14 cellular contexts compared by ENCODE assay signal in the genomic region with DNA sequence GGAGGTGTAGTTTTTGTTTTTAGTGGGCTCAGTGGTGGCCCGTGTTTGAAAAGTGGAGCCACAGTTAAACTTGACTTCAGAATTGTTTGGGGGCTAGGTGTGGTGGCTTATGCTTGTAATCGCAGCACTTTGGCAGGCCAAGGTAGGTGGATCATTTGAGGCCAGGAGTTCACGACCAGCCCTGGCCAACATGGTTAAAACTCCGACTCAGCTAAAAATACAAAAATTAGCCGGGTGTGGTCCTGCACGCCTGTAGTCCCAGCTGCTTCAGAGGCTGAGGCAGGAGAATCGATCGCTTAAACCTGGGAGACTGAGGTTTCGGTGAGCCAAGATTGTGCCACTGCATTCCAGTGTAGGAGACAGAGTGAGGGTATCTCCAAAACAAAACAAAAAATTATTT. TPM values are rescaled to one million over a fixed set of nuclear protein-coding genes. Genes with fewer than 3 reads are reported as not detected.
DNase-seq lines count a peak whose midpoint lies in the region; ATAC-seq and TF ChIP-seq lines count a peak whose summit lies in the region.
"Had no signal": no experiment of that assay in that cellular context is flagged by ENCODE, and none has a peak within 500 bp of the region (broad histone marks: within the 10 kb centered on the region; RNA-seq: fewer than 3 reads in every experiment).

No MANE protein-coding gene starts in this region.

- ATAC-seq in CD8-positive, alpha-beta T cell = no peak
- no peak for ATAC-seq in natural killer cell treated with Interleukin-12 subunit alpha and Interleukin-12 subunit beta and Interleukin-15 and Interleukin-18, amount 100 ng/mL, for 72 hours
- ATAC-seq: esophagus mucosa had no signal

- no peak overlapping the region for H3K9ac ChIP-seq in KMS-11
- peak overlapping the region; percentile 97 for H3K9ac ChIP-seq in adipocyte (ENCODE audit: low read length)

- H3K9me3 ChIP-seq in CD8-positive, alpha-beta T cell (ENCODE audit: low read length) = no peaks in the 10 kb centered on the region
- H3K9me3 ChIP-seq in adipocyte (ENCODE audit: control insufficient read depth, low read length) = no peaks in the 10 kb centered on the region
- H3K9me3 ChIP-seq: adrenal gland, stomach had no signal

- H3K27me3 Mint-ChIP-seq in CD8-positive, alpha-beta T cell (ENCODE audit: low read depth) = no peaks in the 10 kb centered on the region
- H3K27me3 Mint-ChIP-seq in natural killer cell treated with Interleukin-12 subunit alpha and Interleukin-12 subunit beta and Interleukin-15 and Interleukin-18, amount 100 ng/mL, for 72 hours = no peaks in the 10 kb centered on the region
- H3K27me3 Mint-ChIP-seq: IgD-negative memory B cell had no signal

- POLR2A ChIA-PET in CD8-positive, alpha-beta T cell (lab: Charles Lee) = interaction anchor here (0.5 to 1.6 kb wide), 2 partner anchors 11 to 15 kb away, joined by 5 to 12 read pairs; a partner anchor contains a TSS

- peaks cover 47% of the 10 kb centered on the region for H3K4me1 Mint-ChIP-seq in CD8-positive, alpha-beta T cell (ENCODE audit: low read depth)
- H3K4me1 Mint-ChIP-seq in natural killer cell treated with Interleukin-12 subunit alpha and Interleukin-12 subunit beta and Interleukin-15 and Interleukin-18, amount 100 ng/mL, for 72 hours (ENCODE audit: low read depth in 2 of 2) = peaks cover 20 to 35% of the 10 kb centered on the region in 2 donors

- peaks cover 67% of the 10 kb centered on the region for H3K79me2 ChIP-seq in KMS-11 (ENCODE audit: insufficient read depth, low read depth)

- H3K4me3 Mint-ChIP-seq in CD8-positive, alpha-beta T cell = peak overlapping the region; percentile 70
- peak overlapping the region; percentile 89 for H3K4me3 Mint-ChIP-seq in natural killer cell treated with Interleukin-12 subunit alpha and Interleukin-12 subunit beta and Interleukin-15 and Interleukin-18, amount 100 ng/mL, for 72 hours

- no peaks in the 10 kb centered on the region for H3K27me3 ChIP-seq in CD8-positive, alpha-beta T cell (ENCODE audit: insufficient read depth, low read length)
- H3K27me3 ChIP-seq in KMS-11 (ENCODE audit: insufficient read depth, low read depth) (no peaks in the 10 kb centered on the region), adipocyte (replicated peaks; ENCODE audit: control insufficient read depth, insufficient read depth, low read length) (no peaks in the 10 kb centered on the region)
- H3K27me3 ChIP-seq: adrenal gland, stomach had no signal

- H3K9me3 Mint-ChIP-seq in CD8-positive, alpha-beta T cell = no peaks in the 10 kb centered on the region
- H3K9me3 Mint-ChIP-seq in natural killer cell treated with Interleukin-12 subunit alpha and Interleukin-12 subunit beta and Interleukin-15 and Interleukin-18, amount 100 ng/mL, for 72 hours = no peaks in the 10 kb centered on the region
- H3K9me3 Mint-ChIP-seq: IgD-negative memory B cell had no signal

- H4K20me1 ChIP-seq in KMS-11 (ENCODE audit: insufficient read depth) = no peaks in the 10 kb centered on the region

- CTCF ChIA-PET in CD8-positive, alpha-beta T cell (lab: Charles Lee) = interaction anchor here (1.5 kb wide), 1 partner anchor 11 kb away, joined by 3 read pairs; a partner anchor contains a TSS

- no peak overlapping the region for H2AFZ ChIP-seq in KMS-11 (ENCODE audit: low read depth)

- no peak overlapping the region for H3K4me3 ChIP-seq in CD8-positive, alpha-beta T cell (ENCODE audit: low read depth, low read length)
- no peak overlapping the region for H3K4me3 ChIP-seq in KMS-11 (IDR thresholded peaks at IDR 0.05; ENCODE audit: insufficient read depth, low read depth, low read length)
- peak overlapping the region; percentile 96 for H3K4me3 ChIP-seq in adipocyte (ENCODE audit: low read length)

- TF ChIP-seq CTCF in CD8-positive, alpha-beta T cell (IDR thresholded peaks at IDR 0.05) = no peak
- no peak for TF ChIP-seq CTCF in KMS-11 (conservative IDR thresholded peaks at IDR 0.05; ENCODE audit: low read depth, low read length)

- no peak overlapping the region for H3K27ac ChIP-seq in CD8-positive, alpha-beta T cell (ENCODE audit: low read depth, low read length)
- H3K27ac ChIP-seq in KMS-11 = peak overlapping the region; percentile 9; the same call in 1 of the 2 replicates

- peak overlapping the region; percentile 57 for H3K27ac Mint-ChIP-seq in CD8-positive, alpha-beta T cell
- peak overlapping the region; percentile 74 to 87 for H3K27ac Mint-ChIP-seq in natural killer cell treated with Interleukin-12 subunit alpha and Interleukin-12 subunit beta and Interleukin-15 and Interleukin-18, amount 100 ng/mL, for 72 hours

- no peak for DNase-seq in CD8-positive, alpha-beta T cell
- DNase-seq in adipocyte (ENCODE audit: low read depth) = no peak
- no peak for DNase-seq in natural killer cell treated with Interleukin-12 subunit alpha and Interleukin-12 subunit beta and Interleukin-15 and Interleukin-18, amount 100 ng/mL, for 72 hours (ENCODE audit: low spot score)
- no peak for DNase-seq in NAMALWA (ENCODE audit: low spot score)
- DNase-seq in OCI-M1 (lab: John Stamatoyannopoulos, UW) = no peak
- DNase-seq in OCI-M2 (lab: John Stamatoyannopoulos, UW; ENCODE audit: unreplicated experiment) = no peak
- no peak for DNase-seq in hippocampal formation (lab: John Stamatoyannopoulos, UW)
- DNase-seq: NCI-H82, small intestine, stomach had no signal

- peak overlapping the region; percentile 65 for H3K4me2 ChIP-seq in KMS-11

- intact Hi-C loops in CD8-positive, alpha-beta T cell (cut with DNase I, micrococcal nuclease) = loop anchor here (5.0 kb wide), 6 partner anchors 54 to 686 kb away; a partner anchor contains a TSS

- H3K4me1 ChIP-seq in CD8-positive, alpha-beta T cell (ENCODE audit: insufficient read depth, low read length) = peaks cover 29% of the 10 kb centered on the region
- H3K4me1 ChIP-seq in KMS-11 (ENCODE audit: low read depth, poor library complexity, severe bottlenecking) (peaks cover 46% of the 10 kb centered on the region), adipocyte (ENCODE audit: control insufficient read depth, insufficient read depth, low read length) (peaks cover 22% of the 10 kb centered on the region)

- H3K36me3 Mint-ChIP-seq in CD8-positive, alpha-beta T cell = peaks cover 58% of the 10 kb centered on the region
- peaks cover 38% of the 10 kb centered on the region for H3K36me3 Mint-ChIP-seq in natural killer cell treated with Interleukin-12 subunit alpha and Interleukin-12 subunit beta and Interleukin-15 and Interleukin-18, amount 100 ng/mL, for 72 hours
- H3K36me3 Mint-ChIP-seq: IgD-negative memory B cell had no signal

- H3K36me3 ChIP-seq in CD8-positive, alpha-beta T cell (ENCODE audit: insufficient read depth, low read length) = peaks cover 32% of the 10 kb centered on the region
- H3K36me3 ChIP-seq in KMS-11 (ENCODE audit: insufficient read depth) (peaks cover 36% of the 10 kb centered on the region), adipocyte (ENCODE audit: control insufficient read depth, insufficient read depth, low read length, severe bottlenecking) (peaks cover 54% of the 10 kb centered on the region)

RNA-seq across cellular contexts. Expression of a gene that starts 1.8 kb away (rescaled TPM):
- 10 to 100 TPM; 36.3 to 40.9 TPM for total RNA-seq in CD8-positive, alpha-beta T cell
- 100 to 1,000 TPM; 188 to 277 TPM for total RNA-seq in natural killer cell treated with Interleukin-12 subunit alpha and Interleukin-12 subunit beta and Interleukin-15 and Interleukin-18, amount 100 ng/mL, for 72 hours

RNA-seq across cellular contexts. Expression of a gene that starts 2.1 kb away (rescaled TPM):
- total RNA-seq in CD8-positive, alpha-beta T cell = 1 to 10 TPM in 1 of 2 experiments, under 1 TPM in 1; 0.89 to 1.1 TPM
- 10 to 100 TPM in 1 of 2 donors, 1 to 10 TPM in 1; 9.3 to 28.8 TPM for total RNA-seq in natural killer cell treated with Interleukin-12 subunit alpha and Interleukin-12 subunit beta and Interleukin-15 and Interleukin-18, amount 100 ng/mL, for 72 hours

RNA-seq across cellular contexts. Expression of a gene that starts 10.7 kb away (rescaled TPM):
- 100 to 1,000 TPM in 1 of 2 experiments, 10 to 100 TPM in 1; 97.8 to 103 TPM for total RNA-seq in CD8-positive, alpha-beta T cell
- 100 to 1,000 TPM; 101 to 117 TPM for total RNA-seq in natural killer cell treated with Interleukin-12 subunit alpha and Interleukin-12 subunit beta and Interleukin-15 and Interleukin-18, amount 100 ng/mL, for 72 hours

RNA-seq across cellular contexts. Expression of a gene that starts 39.4 kb away (rescaled TPM):
- total RNA-seq in CD8-positive, alpha-beta T cell = 1 to 10 TPM; 8.9 to 9.6 TPM
- total RNA-seq in natural killer cell treated with Interleukin-12 subunit alpha and Interleukin-12 subunit beta and Interleukin-15 and Interleukin-18, amount 100 ng/mL, for 72 hours = 1 to 10 TPM; 1.6 to 6.2 TPM

RNA-seq across cellular contexts. Expression of a gene that starts 52.9 kb away (rescaled TPM):
- 100 to 1,000 TPM; 283 to 294 TPM for total RNA-seq in CD8-positive, alpha-beta T cell
- 100 to 1,000 TPM; 419 to 616 TPM for total RNA-seq in natural killer cell treated with Interleukin-12 subunit alpha and Interleukin-12 subunit beta and Interleukin-15 and Interleukin-18, amount 100 ng/mL, for 72 hours

Comparison
In these comparisons a context has a peak if more than half of its experiments do, and no peak if none do; other contexts are left out.
1. RNA of a gene that starts 1.8 kb away (total RNA-seq): 188 to 277 TPM in natural killer cell treated with Interleukin-12 subunit alpha and Interleukin-12 subunit beta and Interleukin-15 and Interleukin-18, amount 100 ng/mL, for 72 hours; 36.3 to 40.9 TPM in CD8-positive, alpha-beta T cell; every median in the first group is over 4 times any median in the second.
2. RNA of a gene that starts 2.1 kb away (total RNA-seq): 9.3 to 28.8 TPM in natural killer cell treated with Interleukin-12 subunit alpha and Interleukin-12 subunit beta and Interleukin-15 and Interleukin-18, amount 100 ng/mL, for 72 hours; 0.89 to 1.1 TPM in CD8-positive, alpha-beta T cell; every median in the first group is over 4 times any median in the second.